ENCODE assay signal across 8 cellular contexts in genomic region chr17:38798614-38799500, GRCh38. TPM values are rescaled to one million over a fixed set of nuclear protein-coding genes. Genes with fewer than 3 reads are reported as not detected.
DNase-seq lines count a peak whose midpoint lies in the region; ATAC-seq, FAIRE-seq and TF ChIP-seq lines count a peak whose summit lies in the region.

No MANE protein-coding gene starts in this region.

- in situ Hi-C loops in K562 (cut with MboI) = no loop called here

- H3K27me3 ChIP-seq in K562 (ENCODE audit: control insufficient read depth in 2 of 2, insufficient read depth in 2 of 2, low read length in 2 of 2) (no peaks in the 10 kb centered on the region), iPS-20b (ENCODE audit: insufficient read depth, low read length) (no peaks in the 10 kb centered on the region)

- H3K27ac ChIP-seq in K562 (ENCODE audit: extremely low read depth, low read depth, low read length) (peak overlapping the region; percentile 82), iPS-20b (ENCODE audit: low read length) (peak overlapping the region; percentile 62), skin epidermis (peak overlapping the region; percentile 96 to 100 (median 99))

- H3K4me1 ChIP-seq in K562 (replicated peaks in 1 of 2; ENCODE audit: control insufficient read depth in 2 of 2, insufficient read depth in 2 of 2, low read length in 2 of 2) (peaks cover 20% of the 10 kb centered on the region in 2 experiments), iPS-20b (ENCODE audit: insufficient read depth, low read length) (peaks cover 16% of the 10 kb centered on the region)

- peak overlapping the region; percentile 93 for H3K4me2 ChIP-seq in K562 (ENCODE audit: insufficient read depth, low read length)

- peaks cover 38% of the 10 kb centered on the region for H3K79me2 ChIP-seq in K562 (ENCODE audit: control insufficient read depth, insufficient read depth, low read length)

- H2AFZ ChIP-seq in K562 (ENCODE audit: low read depth, low read length) = peak overlapping the region; percentile 90

- no peak for FAIRE-seq in K562 (lab: Jason Lieb, UNC)

- POLR2A ChIA-PET in K562 (lab: Yijun Ruan, JAX) = interaction anchor here (0.6 to 2.5 kb wide), 8 partner anchors 11 to 94 kb away, joined by 3 to 19 read pairs (median 4); partner anchors contain the start of genes CWC25, MLLT6 and RPL23

- no TSS peak for BruUV-seq in K562 (replicated peaks; lab: Mats Ljungman, UMichigan)

- peak in 1 of 3 experiments; percentile 7; a peak in 1 of 6 replicates for TF ChIP-seq CTCF in K562 (IDR thresholded peaks at IDR 0.05 in 2 of 3, conservative IDR thresholded peaks at IDR 0.05 in 1 of 3; ENCODE audit: insufficient read depth in 2 of 3, low read depth in 1 of 3, low read length in 3 of 3)

- H3K36me3 ChIP-seq in K562 (ENCODE audit: control insufficient read depth, insufficient read depth, low read length) (peaks cover 50% of the 10 kb centered on the region), iPS-20b (ENCODE audit: insufficient read depth, low read depth, low read length) (peaks cover 55% of the 10 kb centered on the region)

- peak; percentile 33 for DNase-seq in COLO668 (lab: John Stamatoyannopoulos, UW; ENCODE audit: unreplicated experiment)
- DNase-seq in HT1080 (ENCODE audit: low read depth) = peak; percentile 44
- peak in 4 of 5 experiments; percentile 24 to 83 (median 39) for DNase-seq in T-helper 2 cell
- DNase-seq in K562 (ENCODE audit: extremely low read depth in 1 of 4, low spot score in 3 of 4) = peak; percentile 61 to 84 (median 72)
- DNase-seq in DMS153 treated with DMSO at 0.1 percent for 48 hours (lab: John Stamatoyannopoulos, UW; ENCODE audit: unreplicated experiment) = no peak

- TF ChIP-seq EP300 in K562 (IDR thresholded peaks at IDR 0.05; ENCODE audit: low read length) = no peak

- peak overlapping the region; percentile 74 to 96 for H3K9ac ChIP-seq in K562 (ENCODE audit: insufficient read depth in 1 of 2, low read depth in 2 of 2, low read length in 2 of 2)
- H3K9ac ChIP-seq in iPS-20b (ENCODE audit: low read depth, low read length) = peak overlapping the region; percentile 88

- H3K4me3 ChIP-seq in K562 (peak overlapping the region; percentile 87), iPS-20b (ENCODE audit: low read length) (peak overlapping the region; percentile 91), skin epidermis (peak overlapping the region; percentile 65 to 86 (median 80))

- CTCF ChIA-PET in K562 (lab: Yijun Ruan, JAX; ENCODE audit: low intra/inter-chr PET ratio) = no interaction called here

- H3K9me3 ChIP-seq in K562 (replicated peaks; ENCODE audit: control insufficient read depth, insufficient read depth, low read depth, low read length) (no peaks in the 10 kb centered on the region), iPS-20b (ENCODE audit: insufficient read depth, low read depth, low read length) (no peaks in the 10 kb centered on the region)

- peak; percentile 24 for ATAC-seq in GM19467 (IDR thresholded peaks at IDR 0.05; ENCODE audit: unreplicated experiment)
- peak; percentile 58 for ATAC-seq in K562

- peaks cover 10% of the 10 kb centered on the region; the same call in 1 of the 2 replicates for H4K20me1 ChIP-seq in K562 (replicated peaks; ENCODE audit: control insufficient read depth, insufficient read depth, low read length)

- no peaks in the 10 kb centered on the region for H3K9me1 ChIP-seq in K562 (ENCODE audit: control insufficient read depth, insufficient read depth, low read length)

- intact Hi-C loops in K562 (cut with micrococcal nuclease) = no loop called here

- under 1% methylated on average over 27 of the region's 53 CpGs for WGBS in K562 (ENCODE audit: insufficient coverage, low coverage, missing lambda C conversion rate)

- TF ChIP-seq RAD21 in K562 (CRISPR knock-in tag; conservative IDR thresholded peaks at IDR 0.05 in 1 of 2, IDR thresholded peaks at IDR 0.05 in 1 of 2) = no peak

- no peak for TF ChIP-seq POLR2A in K562 (conservative IDR thresholded peaks at IDR 0.05)

RNA-seq across cellular contexts. Expression of gene PIP4K2B, which starts 0.5 kb away (rescaled TPM):
- 33.8 and 42.2 TPM in 2 replicates for total RNA-seq in HT1080 (2014; rRNA removed; shearing (Covaris generic))
- 34.5 and 36.8 TPM in 2 replicates for polyA plus RNA-seq in HT1080 (2015; cell fraction: cytosol; rRNA removed)
- 45.3 and 45.4 TPM in 2 replicates for polyA plus RNA-seq in HT1080 (2015; cell fraction: nucleus; rRNA removed)
- total RNA-seq in K562 (2011; cell fraction: chromatin; rRNA removed; ENCODE audit: low replicate concordance) = 27.6 and 39.9 TPM in 2 replicates
- total RNA-seq in K562 (2011; cell fraction: nucleolus; rRNA removed) = 17.5 and 18.2 TPM in 2 replicates
- total RNA-seq in K562 (2011; cell fraction: nucleoplasm; rRNA removed) = 23.2 and 28.6 TPM in 2 replicates
- 14.4 and 18.1 TPM in 2 replicates for total RNA-seq in K562 (2014; rRNA removed)
- total RNA-seq in K562 (2014; rRNA removed; fragmentation: Illumina TruSeq; extraction: Trizol) = 24.0 and 24.1 TPM in 2 replicates
- 27.9 and 29.3 TPM in 2 replicates for total RNA-seq in K562 (2015; rRNA removed; fragmentation: Illumina TruSeq; extraction: Trizol)
- total RNA-seq in K562 (2021) = 25.8 and 29.9 TPM in 2 replicates
- polyA plus RNA-seq in K562 (2011; rRNA removed) = 16.6 and 23.0 TPM in 2 replicates
- 14.6 and 27.3 TPM in 2 replicates for polyA plus RNA-seq in K562 (2011; cell fraction: cytosol; rRNA removed)
- polyA plus RNA-seq in K562 (2011; cell fraction: nucleus; rRNA removed) = 34.1 and 43.1 TPM in 2 replicates
- polyA plus RNA-seq in K562 (2012) = 19.7 and 23.1 TPM in 2 replicates
- 25.5 and 29.6 TPM in 2 replicates for polyA plus RNA-seq in K562 (2014; fragmentation: Illumina TruSeq; extraction: Trizol)
- polyA plus RNA-seq in K562 (2014; fragmentation: Nextera tagmentation; extraction: Ambion mirVana) = 1 to 10 TPM; 3.7 to 5.7 TPM
- 17.9 and 27.2 TPM in 2 replicates for polyA plus RNA-seq in K562 (2014; rRNA removed)
- 35.1 and 73.8 TPM in 2 replicates for polyA minus RNA-seq in K562 (2011; rRNA and poly(A)+ RNA removed)
- polyA minus RNA-seq in K562 (2011; cell fraction: cytosol; rRNA and poly(A)+ RNA removed) = 15.0 and 21.8 TPM in 2 replicates
- polyA minus RNA-seq in K562 (2011; cell fraction: nucleus; rRNA and poly(A)+ RNA removed) = 7.5 and 10.6 TPM in 2 replicates

RNA-seq across cellular contexts. Expression of gene CWC25, which starts 26.3 kb away (rescaled TPM):
- total RNA-seq in HT1080 (2014; rRNA removed; shearing (Covaris generic)) = 9.6 and 11.0 TPM in 2 replicates
- polyA plus RNA-seq in HT1080 (2015; cell fraction: cytosol; rRNA removed) = 10.7 and 11.3 TPM in 2 replicates
- polyA plus RNA-seq in HT1080 (2015; cell fraction: nucleus; rRNA removed) = 40.2 and 50.2 TPM in 2 replicates
- total RNA-seq in K562 (2011; cell fraction: chromatin; rRNA removed; ENCODE audit: low replicate concordance) = 54.3 and 57.6 TPM in 2 replicates
- 25.0 and 27.9 TPM in 2 replicates for total RNA-seq in K562 (2011; cell fraction: nucleolus; rRNA removed)
- 31.0 and 32.9 TPM in 2 replicates for total RNA-seq in K562 (2011; cell fraction: nucleoplasm; rRNA removed)
- total RNA-seq in K562 (2014; rRNA removed) = 16.8 and 18.6 TPM in 2 replicates
- total RNA-seq in K562 (2014; rRNA removed; fragmentation: Illumina TruSeq; extraction: Trizol) = 19.0 and 19.2 TPM in 2 replicates
- 21.0 and 24.1 TPM in 2 replicates for total RNA-seq in K562 (2015; rRNA removed; fragmentation: Illumina TruSeq; extraction: Trizol)
- 16.5 and 17.4 TPM in 2 replicates for total RNA-seq in K562 (2021)
- 14.1 and 23.0 TPM in 2 replicates for polyA plus RNA-seq in K562 (2011; rRNA removed)
- 10.1 and 11.8 TPM in 2 replicates for polyA plus RNA-seq in K562 (2011; cell fraction: cytosol; rRNA removed)
- 48.3 and 72.5 TPM in 2 replicates for polyA plus RNA-seq in K562 (2011; cell fraction: nucleus; rRNA removed)
- 16.7 and 17.1 TPM in 2 replicates for polyA plus RNA-seq in K562 (2012)
- polyA plus RNA-seq in K562 (2014; fragmentation: Illumina TruSeq; extraction: Trizol) = 22.9 and 27.4 TPM in 2 replicates
- polyA plus RNA-seq in K562 (2014; fragmentation: Nextera tagmentation; extraction: Ambion mirVana) = 10 to 100 TPM; 24.4 to 26.3 TPM
- 20.7 and 21.9 TPM in 2 replicates for polyA plus RNA-seq in K562 (2014; rRNA removed)
- polyA minus RNA-seq in K562 (2011; rRNA and poly(A)+ RNA removed) = 9.2 and 16.7 TPM in 2 replicates
- 5.5 and 6.7 TPM in 2 replicates for polyA minus RNA-seq in K562 (2011; cell fraction: cytosol; rRNA and poly(A)+ RNA removed)
- polyA minus RNA-seq in K562 (2011; cell fraction: nucleus; rRNA and poly(A)+ RNA removed) = 11.3 and 12.7 TPM in 2 replicates

RNA-seq across cellular contexts. Expression of gene PSMB3, which starts 46.3 kb away (rescaled TPM):
- total RNA-seq in HT1080 (2014; rRNA removed; shearing (Covaris generic)) = 388 and 548 TPM in 2 replicates
- 271 and 305 TPM in 2 replicates for polyA plus RNA-seq in HT1080 (2015; cell fraction: cytosol; rRNA removed)
- polyA plus RNA-seq in HT1080 (2015; cell fraction: nucleus; rRNA removed) = 230 and 238 TPM in 2 replicates
- 28.6 and 81.3 TPM in 2 replicates for total RNA-seq in K562 (2011; cell fraction: chromatin; rRNA removed; ENCODE audit: low replicate concordance)
- total RNA-seq in K562 (2011; cell fraction: nucleolus; rRNA removed) = 130 and 156 TPM in 2 replicates
- total RNA-seq in K562 (2011; cell fraction: nucleoplasm; rRNA removed) = 96.8 and 111 TPM in 2 replicates
- total RNA-seq in K562 (2014; rRNA removed) = 509 and 525 TPM in 2 replicates
- 498 and 574 TPM in 2 replicates for total RNA-seq in K562 (2014; rRNA removed; fragmentation: Illumina TruSeq; extraction: Trizol)
- 469 and 476 TPM in 2 replicates for total RNA-seq in K562 (2015; rRNA removed; fragmentation: Illumina TruSeq; extraction: Trizol)
- total RNA-seq in K562 (2021) = 460 and 522 TPM in 2 replicates
- polyA plus RNA-seq in K562 (2011; rRNA removed) = 331 and 538 TPM in 2 replicates
- polyA plus RNA-seq in K562 (2011; cell fraction: cytosol; rRNA removed) = 662 and 1,258 TPM in 2 replicates
- 149 and 186 TPM in 2 replicates for polyA plus RNA-seq in K562 (2011; cell fraction: nucleus; rRNA removed)
- 361 and 450 TPM in 2 replicates for polyA plus RNA-seq in K562 (2012)
- polyA plus RNA-seq in K562 (2014; fragmentation: Illumina TruSeq; extraction: Trizol) = 538 and 584 TPM in 2 replicates
- 1,000 to 10,000 TPM; 2,413 to 2,775 TPM for polyA plus RNA-seq in K562 (2014; fragmentation: Nextera tagmentation; extraction: Ambion mirVana)
- 729 and 824 TPM in 2 replicates for polyA plus RNA-seq in K562 (2014; rRNA removed)
- polyA minus RNA-seq in K562 (2011; rRNA and poly(A)+ RNA removed) = 209 and 374 TPM in 2 replicates
- 99.7 and 217 TPM in 2 replicates for polyA minus RNA-seq in K562 (2011; cell fraction: cytosol; rRNA and poly(A)+ RNA removed)
- 36.3 and 46.2 TPM in 2 replicates for polyA minus RNA-seq in K562 (2011; cell fraction: nucleus; rRNA and poly(A)+ RNA removed)

RNA-seq across cellular contexts. Expression of gene PCGF2, which starts 50.7 kb away (rescaled TPM):
- total RNA-seq in HT1080 (2014; rRNA removed; shearing (Covaris generic)) = 10.1 and 14.3 TPM in 2 replicates
- 30.9 and 36.3 TPM in 2 replicates for polyA plus RNA-seq in HT1080 (2015; cell fraction: cytosol; rRNA removed)
- polyA plus RNA-seq in HT1080 (2015; cell fraction: nucleus; rRNA removed) = 23.0 and 24.4 TPM in 2 replicates
- 12.2 and 22.3 TPM in 2 replicates for total RNA-seq in K562 (2011; cell fraction: chromatin; rRNA removed; ENCODE audit: low replicate concordance)
- total RNA-seq in K562 (2011; cell fraction: nucleolus; rRNA removed) = 14.2 and 14.7 TPM in 2 replicates
- total RNA-seq in K562 (2011; cell fraction: nucleoplasm; rRNA removed) = 12.9 and 19.9 TPM in 2 replicates
- total RNA-seq in K562 (2014; rRNA removed) (6.6 and 8.3 TPM in 2 replicates), K562 (2014; rRNA removed; fragmentation: Illumina TruSeq; extraction: Trizol) (3.0 and 3.7 TPM in 2 replicates), K562 (2015; rRNA removed; fragmentation: Illumina TruSeq; extraction: Trizol) (4.0 and 5.1 TPM in 2 replicates), K562 (2021) (33.4 and 33.7 TPM in 2 replicates)
- polyA plus RNA-seq in K562 (2011; rRNA removed) (5.9 and 7.0 TPM in 2 replicates), K562 (2014; fragmentation: Illumina TruSeq; extraction: Trizol) (14.0 and 17.8 TPM in 2 replicates), K562 (2014; fragmentation: Nextera tagmentation; extraction: Ambion mirVana) (1 to 10 TPM; 1.3 to 1.4 TPM), K562 (2014; rRNA removed) (17.1 and 20.3 TPM in 2 replicates)
- polyA plus RNA-seq in K562 (2011; cell fraction: cytosol; rRNA removed) = 7.1 and 19.3 TPM in 2 replicates
- polyA plus RNA-seq in K562 (2011; cell fraction: nucleus; rRNA removed) = 12.9 and 33.2 TPM in 2 replicates
- 22.2 and 28.1 TPM in 2 replicates for polyA plus RNA-seq in K562 (2012)
- polyA minus RNA-seq in K562 (2011; rRNA and poly(A)+ RNA removed) = 4.2 and 5.7 TPM in 2 replicates
- 12.4 and 18.0 TPM in 2 replicates for polyA minus RNA-seq in K562 (2011; cell fraction: cytosol; rRNA and poly(A)+ RNA removed)
- polyA minus RNA-seq in K562 (2011; cell fraction: nucleus; rRNA and poly(A)+ RNA removed) = 3.0 and 5.5 TPM in 2 replicates

RNA-seq across cellular contexts. Expression of gene RPL23, which starts 54.7 kb away (rescaled TPM):
- total RNA-seq in HT1080 (2014; rRNA removed; shearing (Covaris generic)) = 1,772 and 2,098 TPM in 2 replicates
- 1,934 and 2,333 TPM in 2 replicates for polyA plus RNA-seq in HT1080 (2015; cell fraction: cytosol; rRNA removed)
- 538 and 614 TPM in 2 replicates for polyA plus RNA-seq in HT1080 (2015; cell fraction: nucleus; rRNA removed)
- total RNA-seq in K562 (2011; cell fraction: chromatin; rRNA removed; ENCODE audit: low replicate concordance) = 370 and 391 TPM in 2 replicates
- total RNA-seq in K562 (2011; cell fraction: nucleolus; rRNA removed) = 317 and 380 TPM in 2 replicates
- 567 and 894 TPM in 2 replicates for total RNA-seq in K562 (2011; cell fraction: nucleoplasm; rRNA removed)
- 2,281 and 2,332 TPM in 2 replicates for total RNA-seq in K562 (2014; rRNA removed)
- 3,218 and 3,389 TPM in 2 replicates for total RNA-seq in K562 (2014; rRNA removed; fragmentation: Illumina TruSeq; extraction: Trizol)
- 2,524 and 2,706 TPM in 2 replicates for total RNA-seq in K562 (2015; rRNA removed; fragmentation: Illumina TruSeq; extraction: Trizol)
- total RNA-seq in K562 (2021) = 1,745 and 1,985 TPM in 2 replicates
- 1,779 and 3,096 TPM in 2 replicates for polyA plus RNA-seq in K562 (2011; rRNA removed)
- polyA plus RNA-seq in K562 (2011; cell fraction: cytosol; rRNA removed) = 1,009 and 1,561 TPM in 2 replicates
- 519 and 810 TPM in 2 replicates for polyA plus RNA-seq in K562 (2011; cell fraction: nucleus; rRNA removed)
- 2,980 and 3,135 TPM in 2 replicates for polyA plus RNA-seq in K562 (2012)
- polyA plus RNA-seq in K562 (2014; fragmentation: Illumina TruSeq; extraction: Trizol) = 3,156 and 3,487 TPM in 2 replicates
- 1,000 to 10,000 TPM; 2,598 to 3,667 TPM for polyA plus RNA-seq in K562 (2014; fragmentation: Nextera tagmentation; extraction: Ambion mirVana)
- polyA plus RNA-seq in K562 (2014; rRNA removed) = 3,128 and 3,158 TPM in 2 replicates
- 1,069 and 1,345 TPM in 2 replicates for polyA minus RNA-seq in K562 (2011; rRNA and poly(A)+ RNA removed)
- 644 and 904 TPM in 2 replicates for polyA minus RNA-seq in K562 (2011; cell fraction: cytosol; rRNA and poly(A)+ RNA removed)
- polyA minus RNA-seq in K562 (2011; cell fraction: nucleus; rRNA and poly(A)+ RNA removed) = 127 and 195 TPM in 2 replicates
